In genomic region chr11:69013009-69013951, GRCh38 we compare ENCODE assay signal across 9 cellular contexts. TPM values are rescaled to one million over a fixed set of nuclear protein-coding genes. Genes with fewer than 3 reads are reported as not detected.
A peak's percentile ranks its signal among the peaks of the same experiment; 100 is the strongest.
DNase-seq lines count a peak whose midpoint lies in the region; ATAC-seq and TF ChIP-seq lines count a peak whose summit lies in the region.
"Had no signal": no experiment of that assay in that cellular context is flagged by ENCODE, and none has a peak within 500 bp of the region (broad histone marks: within the 10 kb centered on the region; RNA-seq: fewer than 3 reads in every experiment).

Gene MRGPRF (minus strand): TSS chr11:69013246. CDS start chr11:69009901, 3,345 bp downstream.

- CTCF ChIA-PET in Calu3 (lab: Charles Lee), result no interaction called here
- CTCF ChIA-PET in OCI-LY7 (lab: Charles Lee; ENCODE audit: unreplicated experiment), result no interaction called here

- TF ChIP-seq EP300 in tibial nerve (IDR thresholded peaks at IDR 0.05), result peak in 1 of 2 donors; percentile 61

- no peaks in the 10 kb centered on the region for H3K79me2 ChIP-seq in OCI-LY7 (ENCODE audit: insufficient read depth, low read depth, low read length)

- TF ChIP-seq CTCF in left lung (IDR thresholded peaks at IDR 0.05) (peak in 1 of 2 donors; percentile 22), tibial nerve (IDR thresholded peaks at IDR 0.05) (peak; percentile 16 to 85 (median 42)), Calu3 (IDR thresholded peaks at IDR 0.05; ENCODE audit: unreplicated experiment) (no peak), OCI-LY7 (conservative IDR thresholded peaks at IDR 0.05; ENCODE audit: low read length) (no peak)

- H3K27me3 ChIP-seq in left lung, result peaks cover 14 to 73% of the 10 kb centered on the region in 2 donors
- no peaks in the 10 kb centered on the region for H3K27me3 ChIP-seq in tibial nerve

- 8 to 9% methylated on average over 27 to 36 of the region's 43 CpGs for whole genome bisulfite sequencing in tibial nerve, 2 donors

- H3K4me1 ChIP-seq in left lung, result peaks cover 10 to 42% of the 10 kb centered on the region in 2 donors
- H3K4me1 ChIP-seq in tibial nerve, result peaks cover 0 to 65% (median 39%) of the 10 kb centered on the region in 4 donors
- peaks cover 6% of the 10 kb centered on the region for H3K4me1 ChIP-seq in OCI-LY7 (ENCODE audit: insufficient read depth, low read length, poor library complexity, severe bottlenecking)

- H4K20me1 ChIP-seq in OCI-LY7 (ENCODE audit: insufficient read depth, low read length), result no peaks in the 10 kb centered on the region

- POLR2A ChIA-PET in OCI-LY7 (lab: Charles Lee), result no interaction called here

- H3K27ac Mint-ChIP-seq in Calu3 (ENCODE audit: unreplicated experiment), result no peak within 1 kb of the TSS

- H3K36me3 ChIP-seq in left lung (no peaks in the 10 kb centered on the region), tibial nerve (no peaks in the 10 kb centered on the region), OCI-LY7 (ENCODE audit: insufficient read depth, low read length) (no peaks in the 10 kb centered on the region)

- peaks cover 34% of the 10 kb centered on the region for H3K27me3 Mint-ChIP-seq in Calu3 (ENCODE audit: unreplicated experiment)

- ATAC-seq in left lung (peak; percentile 51), HG03039 (IDR thresholded peaks at IDR 0.05; ENCODE audit: unreplicated experiment) (no peak)

- H3K27ac ChIP-seq in left lung (peak within 1 kb of the TSS; percentile 41 to 72), tibial nerve (peak within 1 kb of the TSS; percentile 60 to 95 (median 84)), OCI-LY7 (ENCODE audit: low read depth, low read length, poor library complexity, severe bottlenecking) (no peak within 1 kb of the TSS)

- peak in 1 of 2 donors; percentile 46 for TF ChIP-seq POLR2A in tibial nerve (IDR thresholded peaks at IDR 0.05)

- H3K9me3 ChIP-seq in left lung, result no peaks in the 10 kb centered on the region
- no peaks in the 10 kb centered on the region for H3K9me3 ChIP-seq in tibial nerve
- no peaks in the 10 kb centered on the region for H3K9me3 ChIP-seq in OCI-LY7 (ENCODE audit: low read length)

- peaks cover 17% of the 10 kb centered on the region for H3K4me1 Mint-ChIP-seq in Calu3 (ENCODE audit: low read depth, unreplicated experiment)

- no peak within 1 kb of the TSS for H3K4me3 Mint-ChIP-seq in Calu3 (ENCODE audit: low read depth, unreplicated experiment)

- peaks cover 11% of the 10 kb centered on the region for H3K36me3 Mint-ChIP-seq in Calu3 (ENCODE audit: insufficient read depth, unreplicated experiment)

- H3K4me3 ChIP-seq in left lung (peak within 1 kb of the TSS; percentile 32 to 44), tibial nerve (peak within 1 kb of the TSS; percentile 33 to 60 (median 40)), OCI-LY7 (ENCODE audit: low read depth, low read length, poor library complexity, severe bottlenecking) (no peak within 1 kb of the TSS)

- no peaks in the 10 kb centered on the region for H3K9me2 ChIP-seq in OCI-LY7 (ENCODE audit: insufficient read depth, low read length)

- H2AFZ ChIP-seq in OCI-LY7 (ENCODE audit: low read length), result no peak within 1 kb of the TSS

- H3K4me2 ChIP-seq in OCI-LY7 (ENCODE audit: low read length), result no peak within 1 kb of the TSS

- H3K9me3 Mint-ChIP-seq in Calu3 (ENCODE audit: low read depth, unreplicated experiment), result no peaks in the 10 kb centered on the region

- DNase-seq in NCI-H748 (lab: John Stamatoyannopoulos, UW; ENCODE audit: unreplicated experiment), result peak; percentile 10
- no peak for DNase-seq in NCI-H748 treated with DMSO at 0.1 percent for 48 hours (lab: John Stamatoyannopoulos, UW)
- peak; percentile 28 to 65 for DNase-seq in cerebellar nuclear complex (lab: John Stamatoyannopoulos, UW)
- peak; percentile 82 to 88 for DNase-seq in left lung
- peak; percentile 92 to 93 for DNase-seq in tibial nerve (ENCODE audit: low spot score in 2 of 2)
- no peak for DNase-seq in Calu3
- no peak for DNase-seq in OCI-LY7 (ENCODE audit: low spot score)

- BruUV-seq in Calu3 (replicated peaks; lab: Mats Ljungman, UMichigan), result no TSS peak
- no TSS peak for BruUV-seq in OCI-LY7 (replicated peaks; lab: Mats Ljungman, UMichigan)

- intact Hi-C loops in left lung (cut with DNase I) (no loop called here), Calu3 (cut with micrococcal nuclease; ENCODE audit: unreplicated experiment) (no loop called here), OCI-LY7 (cut with micrococcal nuclease; ENCODE audit: unreplicated experiment) (no loop called here)

RNA-seq across cellular contexts. Expression of gene MRGPRF, which starts in this region (rescaled TPM):
- total RNA-seq in left lung, result 10 to 100 TPM; 12.6 to 22.6 TPM
- 10 to 100 TPM; 34.2 to 67.9 (median 46.3) TPM for total RNA-seq in tibial nerve
- 0.14 and 0.15 TPM in 2 replicates for total RNA-seq in Calu3 (2022)
- total RNA-seq in OCI-LY7 (2014; rRNA removed; shearing (Covaris generic)), result not detected in 2 replicates
- total RNA-seq in OCI-LY7 (2022), result not detected in 2 replicates
- total RNA-seq: T-helper 2 cell treated with Interferon-gamma antibody and Interleukin-4, amounts not matched to agents 100 ng/mL and 5 ng/mL, for 36 hours had no signal

Comparison
In these comparisons a context has a peak if more than half of its experiments do, and no peak if none do; other contexts are left out.
1. RNA of gene MRGPRF (total RNA-seq): 34.2 to 67.9 TPM in tibial nerve and 12.6 to 22.6 TPM in left lung; 0.14 to 0.15 TPM in Calu3 and not detected in OCI-LY7; every median in the first group is over 10 times any median in the second.
2. DNase-seq: peak in NCI-H748 (single experiment), cerebellar nuclear complex (2 of 2), left lung (2 of 2) and tibial nerve (2 of 2); none in NCI-H748 treated with DMSO at 0.1 percent for 48 hours (single experiment), Calu3 (single experiment) and OCI-LY7 (single experiment).
3. CTCF ChIP-seq: peak in tibial nerve (5 of 5); none in Calu3 (single experiment) and OCI-LY7 (single experiment).